16 cellular contexts compared by ENCODE assay signal in genomic region chr1:200665851-200666250, GRCh38. TPM values are rescaled to one million over a fixed set of nuclear protein-coding genes. Genes with fewer than 3 reads are reported as not detected.
A peak's percentile ranks its signal among the peaks of the same experiment; 100 is the strongest.
DNase-seq lines count a peak whose midpoint lies in the region; ATAC-seq and TF ChIP-seq lines count a peak whose summit lies in the region.
"Had no signal": no experiment of that assay in that cellular context is flagged by ENCODE, and none has a peak within 500 bp of the region (broad histone marks: within the 10 kb centered on the region; RNA-seq: fewer than 3 reads in every experiment).

No MANE protein-coding gene starts in this region.

- H2AFZ ChIP-seq in Loucy (ENCODE audit: low read length) (no peak overlapping the region), OCI-LY7 (ENCODE audit: low read length) (no peak overlapping the region)

- H3K27me3 Mint-ChIP-seq in CD4-positive, alpha-beta memory T cell, result no peaks in the 10 kb centered on the region
- H3K27me3 Mint-ChIP-seq: stimulated activated naive B cell treated with anti-CD40 and anti-IgM and Interleukin-4, amounts not matched to agents 10 μg/mL and 1 μg/mL and 100 μg/mL, for 72 hours had no signal

- H3K4me1 Mint-ChIP-seq in CD4-positive, alpha-beta memory T cell, result peaks cover 44 to 79% (median 62%) of the 10 kb centered on the region in 4 donors

- no peaks in the 10 kb centered on the region for H3K9me3 ChIP-seq in CD4-positive, alpha-beta memory T cell (ENCODE audit: control insufficient read depth in 1 of 2, low read length in 2 of 2)
- H3K9me3 ChIP-seq in Loucy (ENCODE audit: insufficient read depth, low read depth, low read length), result no peaks in the 10 kb centered on the region
- no peaks in the 10 kb centered on the region for H3K9me3 ChIP-seq in OCI-LY7 (ENCODE audit: low read length)
- H3K9me3 ChIP-seq: adrenal gland, lower lobe of right lung, ovary had no signal

- H3K27ac Mint-ChIP-seq in CD4-positive, alpha-beta memory T cell, result peak overlapping the region in 6 of 7 donors; percentile 0 to 49 (median 22)
- H3K27ac Mint-ChIP-seq: stimulated activated naive B cell treated with anti-CD40 and anti-IgM and Interleukin-4, amounts not matched to agents 10 μg/mL and 1 μg/mL and 100 μg/mL, for 72 hours had no signal

- no peaks in the 10 kb centered on the region for H3K27me3 ChIP-seq in CD4-positive, alpha-beta memory T cell (ENCODE audit: insufficient read depth, low read length)
- H3K27me3 ChIP-seq in Loucy (ENCODE audit: insufficient read depth, low read length, poor library complexity, severe bottlenecking), result no peaks in the 10 kb centered on the region
- H3K27me3 ChIP-seq: adrenal gland, ovary had no signal

- CTCF ChIA-PET in CD4-positive, alpha-beta memory T cell (lab: Charles Lee; ENCODE audit: partially characterized antibody), result interaction anchor here (1.3 kb wide), 1 partner anchor 43 kb away, joined by 7 read pairs; no protein-coding TSS in a partner anchor
- CTCF ChIA-PET in OCI-LY7 (lab: Charles Lee; ENCODE audit: unreplicated experiment), result no interaction called here

- H3K4me2 ChIP-seq in Loucy (ENCODE audit: low read depth, low read length, poor library complexity, severe bottlenecking) (peak overlapping the region; percentile 61), OCI-LY7 (ENCODE audit: low read length) (no peak overlapping the region)

- intact Hi-C loops in CD4-positive, alpha-beta memory T cell (cut with micrococcal nuclease), result no loop called here
- intact Hi-C loops in sciatic nerve (cut with DNase I), result no loop called here
- intact Hi-C loops in OCI-LY7 (cut with micrococcal nuclease; ENCODE audit: unreplicated experiment), result loop anchor here (5.0 kb wide), 1 partner anchor 356 kb away; the partner anchor contains the start of gene KIF21B

- no peak for DNase-seq in CD4-positive, alpha-beta memory T cell
- DNase-seq in fibroblast of mammary gland (ENCODE audit: low read depth) (peak; percentile 49), sciatic nerve (ENCODE audit: low spot score) (no peak), OCI-LY7 (ENCODE audit: low spot score) (no peak), RPMI8226 (no peak)
- DNase-seq in stimulated activated CD4-positive, alpha-beta T cell treated with anti-CD3 and anti-CD28 coated beads, Interleukin-4, amount 100 ng/mL, for 4 hours, result no peak
- DNase-seq: GDM1; lower lobe of right lung; NCI-H748 treated with DMSO at 0.1 percent for 48 hours; stimulated activated naive B cell treated with anti-CD40 and anti-IgM and Interleukin-4, amounts not matched to agents 10 μg/mL and 1 μg/mL and 100 μg/mL, for 72 hours had no signal

- no peak overlapping the region for H3K27ac ChIP-seq in CD4-positive, alpha-beta memory T cell (ENCODE audit: low read depth, low read length)
- H3K27ac ChIP-seq in OCI-LY7 (ENCODE audit: low read depth, low read length, poor library complexity, severe bottlenecking), result no peak overlapping the region
- H3K27ac ChIP-seq: lower lobe of right lung, VCaP had no signal

- TF ChIP-seq CTCF in Loucy (conservative IDR thresholded peaks at IDR 0.05; ENCODE audit: low read length) (no peak), fibroblast of mammary gland (conservative IDR thresholded peaks at IDR 0.05; ENCODE audit: control insufficient read depth, insufficient read depth, low read depth, low read length) (no peak), OCI-LY7 (conservative IDR thresholded peaks at IDR 0.05; ENCODE audit: low read length) (no peak)

- H4K20me1 ChIP-seq in Loucy (ENCODE audit: insufficient read depth, low read length, poor library complexity, severe bottlenecking) (no peaks in the 10 kb centered on the region), OCI-LY7 (ENCODE audit: insufficient read depth, low read length) (no peaks in the 10 kb centered on the region)

- no peaks in the 10 kb centered on the region for H3F3A ChIP-seq in Loucy (ENCODE audit: low read depth)

- H3K4me3 ChIP-seq in CD4-positive, alpha-beta memory T cell (ENCODE audit: low read length in 2 of 2), result no peak overlapping the region
- H3K4me3 ChIP-seq in Loucy (ENCODE audit: low read length, poor library complexity, severe bottlenecking) (peak overlapping the region; percentile 5), fibroblast of mammary gland (ENCODE audit: control insufficient read depth, low read depth, low read length) (no peak overlapping the region), OCI-LY7 (ENCODE audit: low read depth, low read length, poor library complexity, severe bottlenecking) (no peak overlapping the region)
- H3K4me3 ChIP-seq: adrenal gland, K562, lower lobe of right lung, ovary had no signal

- no peaks in the 10 kb centered on the region for H3K9me3 Mint-ChIP-seq in CD4-positive, alpha-beta memory T cell
- H3K9me3 Mint-ChIP-seq: stimulated activated naive B cell treated with anti-CD40 and anti-IgM and Interleukin-4, amounts not matched to agents 10 μg/mL and 1 μg/mL and 100 μg/mL, for 72 hours had no signal

- no peak overlapping the region for H3K9ac ChIP-seq in Loucy (ENCODE audit: low read depth, low read length, poor library complexity, severe bottlenecking)

- peaks cover 43 to 55% of the 10 kb centered on the region in 2 donors for H3K36me3 Mint-ChIP-seq in CD4-positive, alpha-beta memory T cell

- POLR2A ChIA-PET in CD4-positive, alpha-beta memory T cell (lab: Charles Lee; ENCODE audit: partially characterized antibody), result no interaction called here
- POLR2A ChIA-PET in OCI-LY7 (lab: Charles Lee), result interaction anchor here (0.6 to 1.1 kb wide), 4 partner anchors 13 to 1466 kb away, joined by 3 to 4 read pairs (median 3); no protein-coding TSS in a partner anchor

- peak overlapping the region in 3 of 8 donors; percentile 32 to 58 (median 53) for H3K4me3 Mint-ChIP-seq in CD4-positive, alpha-beta memory T cell
- H3K4me3 Mint-ChIP-seq: stimulated activated naive B cell treated with anti-CD40 and anti-IgM and Interleukin-4, amounts not matched to agents 10 μg/mL and 1 μg/mL and 100 μg/mL, for 72 hours had no signal

- H3K9me2 ChIP-seq in Loucy (replicated peaks; ENCODE audit: low read depth, low read length) (no peaks in the 10 kb centered on the region), OCI-LY7 (ENCODE audit: insufficient read depth, low read length) (no peaks in the 10 kb centered on the region)

- peaks cover 57% of the 10 kb centered on the region for H3K4me1 ChIP-seq in CD4-positive, alpha-beta memory T cell (ENCODE audit: insufficient read depth, low read length)
- H3K4me1 ChIP-seq in Loucy (ENCODE audit: insufficient read depth, low read length, poor library complexity, severe bottlenecking) (peaks cover 43% of the 10 kb centered on the region), OCI-LY7 (ENCODE audit: insufficient read depth, low read length, poor library complexity, severe bottlenecking) (peaks cover 9% of the 10 kb centered on the region)

- H3K79me2 ChIP-seq in Loucy (ENCODE audit: insufficient read depth, low read length), result peaks cover 38% of the 10 kb centered on the region
- peaks cover 17% of the 10 kb centered on the region; the same call in 1 of the 2 replicates for H3K79me2 ChIP-seq in OCI-LY7 (ENCODE audit: insufficient read depth, low read depth, low read length)

- no TSS peak for BruUV-seq in OCI-LY7 (replicated peaks; lab: Mats Ljungman, UMichigan)

- H3K36me3 ChIP-seq in CD4-positive, alpha-beta memory T cell (ENCODE audit: insufficient read depth, low read length), result peaks cover 9% of the 10 kb centered on the region
- H3K36me3 ChIP-seq in Loucy (ENCODE audit: insufficient read depth, low read length) (peaks cover 5% of the 10 kb centered on the region), OCI-LY7 (ENCODE audit: insufficient read depth, low read length) (peaks cover 36% of the 10 kb centered on the region)
- H3K36me3 ChIP-seq: ovary had no signal

- ATAC-seq in sciatic nerve (peak; percentile 44), HG02571 (IDR thresholded peaks at IDR 0.05; ENCODE audit: unreplicated experiment) (no peak)
- ATAC-seq: K562; lower lobe of right lung; stimulated activated naive B cell treated with anti-CD40 and anti-IgM and Interleukin-4, amounts not matched to agents 10 μg/mL and 1 μg/mL and 100 μg/mL, for 72 hours had no signal

RNA-seq across cellular contexts. Expression of gene DDX59, which starts 3.9 kb away (rescaled TPM):
- 10 to 100 TPM; 37.0 to 37.5 TPM for total RNA-seq in CD4-positive, alpha-beta memory T cell
- 10 to 100 TPM; 18.2 to 24.8 TPM for polyA plus RNA-seq in CD4-positive, alpha-beta memory T cell
- total RNA-seq in sciatic nerve (25.4 TPM), OCI-LY7 (2022) (24.6 and 25.4 TPM in 2 replicates)
- total RNA-seq in OCI-LY7 (2014; rRNA removed; shearing (Covaris generic)), result 22.4 and 28.7 TPM in 2 replicates

RNA-seq across cellular contexts. Expression of gene KIF14, which starts 45.3 kb away (rescaled TPM):
- total RNA-seq in CD4-positive, alpha-beta memory T cell, result under 1 TPM in 1 of 2 experiments, not detected in 1; 0.06 TPM
- not detected for polyA plus RNA-seq in CD4-positive, alpha-beta memory T cell
- total RNA-seq in sciatic nerve (0.22 TPM), OCI-LY7 (2022) (20.1 and 23.2 TPM in 2 replicates)
- 15.0 and 17.8 TPM in 2 replicates for total RNA-seq in OCI-LY7 (2014; rRNA removed; shearing (Covaris generic))

Comparison
In these comparisons a context has a peak if more than half of its experiments do, and no peak if none do; other contexts are left out.
1. RNA of gene KIF14, which starts 45.3 kb away (total RNA-seq): 15.0 to 23.2 TPM in OCI-LY7; 0.22 TPM in sciatic nerve (single experiment) and 0.06 TPM in CD4-positive, alpha-beta memory T cell; every median in the first group is over 10 times any median in the second.